32 cellular contexts compared by ENCODE assay signal in the genomic region with DNA sequence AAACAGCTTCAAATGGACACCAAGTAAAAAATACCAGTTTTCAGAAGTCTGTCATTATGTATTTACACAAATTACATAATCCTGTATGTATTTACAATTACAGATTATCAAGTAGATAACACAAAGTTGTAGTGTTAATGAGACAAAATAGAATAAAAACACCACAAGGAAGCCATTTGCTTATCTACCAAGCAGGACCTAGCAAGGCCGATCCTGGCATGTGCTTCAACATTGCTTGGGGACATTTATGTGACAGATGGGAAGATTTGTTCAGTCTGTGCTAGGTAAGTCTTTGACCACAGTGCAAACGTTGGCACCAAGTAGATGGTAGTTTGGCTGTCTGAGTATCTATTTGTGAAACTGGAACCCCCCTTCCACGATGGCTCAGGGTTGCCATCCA.
"Had no signal": no experiment of that assay in that cellular context is flagged by ENCODE, and none has a peak within 500 bp of the region (broad histone marks: within the 10 kb centered on the region; RNA-seq: fewer than 3 reads in every experiment).

No MANE protein-coding gene starts in this region.

- H3K36me3 Mint-ChIP-seq: activated CD4-positive, alpha-beta memory T cell treated with anti-CD3 and anti-CD28 coated beads for 36 hours; immature natural killer cell; natural killer cell; stimulated activated memory B cell treated with anti-CD40 and anti-IgM and Interleukin-4, amounts not matched to agents 10 μg/mL and 1 μg/mL and 100 μg/mL, for 72 hours had no signal

- H3K4me3 ChIP-seq: adrenal gland, cardiac muscle cell, esophagus muscularis mucosa, heart left ventricle, lower lobe of right lung, right atrium auricular region, smooth muscle cell, stomach, thyroid gland, upper lobe of right lung had no signal

- H3K27me3 Mint-ChIP-seq: brain; stimulated activated memory B cell treated with anti-CD40 and anti-IgM and Interleukin-4, amounts not matched to agents 10 μg/mL and 1 μg/mL and 100 μg/mL, for 72 hours had no signal

- ATAC-seq: foreskin keratinocyte; heart left ventricle; left colon; lower lobe of right lung; natural killer cell; stimulated activated memory B cell treated with anti-CD40 and anti-IgM and Interleukin-4, amounts not matched to agents 10 μg/mL and 1 μg/mL and 100 μg/mL, for 72 hours; upper lobe of right lung had no signal

- H3K4me3 Mint-ChIP-seq: activated CD4-positive, alpha-beta memory T cell treated with anti-CD3 and anti-CD28 coated beads for 36 hours; activated CD4-positive, alpha-beta T cell treated with anti-CD3 and anti-CD28 coated beads, Interleukin-2, amount 10 ng/mL, durations not matched to agents 24 days and 14 days; activated naive CD4-positive, alpha-beta T cell treated with anti-CD3 and anti-CD28 coated beads for 36 hours; activated naive CD8-positive, alpha-beta T cell treated with anti-CD3 and anti-CD28 coated beads for 36 hours; activated T-helper 1 cell treated with anti-CD3 and anti-CD28 coated beads, Interleukin-12 subunit alpha, Interleukin-12 subunit beta, Interleukin-2, Interleukin-4 antibody, amounts not matched to agents 30 ng/mL and 10 ng/mL and 1 ng/mL, durations not matched to agents 14 hours and 24 hours and 36 hours; brain; immature natural killer cell; natural killer cell; stimulated activated memory B cell treated with anti-CD40 and anti-IgM and Interleukin-4, amounts not matched to agents 10 μg/mL and 1 μg/mL and 100 μg/mL, for 72 hours had no signal

- H3K9me3 Mint-ChIP-seq: activated CD4-positive, alpha-beta memory T cell treated with anti-CD3 and anti-CD28 coated beads for 36 hours; activated naive CD4-positive, alpha-beta T cell treated with anti-CD3 and anti-CD28 coated beads for 36 hours; activated naive CD8-positive, alpha-beta T cell treated with anti-CD3 and anti-CD28 coated beads for 36 hours; activated T-helper 1 cell treated with anti-CD3 and anti-CD28 coated beads, Interleukin-12 subunit alpha, Interleukin-12 subunit beta, Interleukin-2, Interleukin-4 antibody, amounts not matched to agents 30 ng/mL and 10 ng/mL and 1 ng/mL, durations not matched to agents 14 hours and 24 hours and 36 hours; immature natural killer cell; natural killer cell; stimulated activated memory B cell treated with anti-CD40 and anti-IgM and Interleukin-4, amounts not matched to agents 10 μg/mL and 1 μg/mL and 100 μg/mL, for 72 hours had no signal

- H3K4me2 ChIP-seq: smooth muscle cell had no signal

- H3K4me1 ChIP-seq: adrenal gland, esophagus muscularis mucosa, lower lobe of right lung, right atrium auricular region, thyroid gland, upper lobe of right lung had no signal

- H3K27me3 ChIP-seq: adrenal gland, cardiac muscle cell, esophagus muscularis mucosa, foreskin keratinocyte, heart left ventricle, right atrium auricular region, stomach, thyroid gland, upper lobe of right lung had no signal

- H3K27ac ChIP-seq: adrenal gland, cardiac muscle cell, esophagus muscularis mucosa, foreskin keratinocyte, heart left ventricle, lower lobe of right lung, right atrium auricular region, stomach, thyroid gland, upper lobe of right lung had no signal

- H3K9me3 ChIP-seq: adrenal gland, esophagus muscularis mucosa, heart left ventricle, lower lobe of right lung, right atrium auricular region, stomach, thyroid gland, upper lobe of right lung had no signal

- DNase-seq: activated CD4-positive, alpha-beta memory T cell treated with anti-CD3 and anti-CD28 coated beads for 36 hours; activated CD4-positive, alpha-beta T cell treated with anti-CD3 and anti-CD28 coated beads, Interleukin-2, amount 10 ng/mL, durations not matched to agents 24 days and 14 days; activated CD4-positive, CD25-positive, alpha-beta regulatory T cell treated with anti-CD3 and anti-CD28 coated beads, Interleukin-2, amount 50 U/mL, for 72 hours; activated CD8-positive, alpha-beta memory T cell treated with anti-CD3 and anti-CD28 coated beads, Interleukin-2, amount 50 U/mL, for 4 hours; activated effector memory CD4-positive, alpha-beta T cell treated with anti-CD3 and anti-CD28 coated beads, Interleukin-2, amount 50 U/mL, for 16 hours; activated naive CD4-positive, alpha-beta T cell treated with anti-CD3 and anti-CD28 coated beads for 36 hours; activated naive CD8-positive, alpha-beta T cell treated with anti-CD3 and anti-CD28 coated beads for 36 hours; activated T-cell treated with anti-CD3 and anti-CD28 coated beads, Interleukin-2, amount 50 U/mL, for 1 hour; adrenal gland; aorta; foreskin keratinocyte; heart left ventricle; hypothalamus; immature natural killer cell; kidney; left colon; lower lobe of right lung; mesendoderm; natural killer cell; stimulated activated CD4-positive, alpha-beta T cell treated with anti-CD3 and anti-CD28 coated beads, Interleukin-1b, Interleukin-23, amount 100 ng/mL, for 48 hours; stimulated activated CD4-positive, alpha-beta T cell treated with anti-CD3 and anti-CD28 coated beads, Interleukin-4, amount 100 ng/mL, for 4 hours; stimulated activated CD8-positive, alpha-beta memory T cell treated with anti-CD3 and anti-CD28 coated beads, Interleukin-4, amount 100 ng/mL, for 48 hours; stomach; thyroid gland; upper lobe of right lung had no signal

- H3K4me1 Mint-ChIP-seq: immature natural killer cell; natural killer cell; stimulated activated memory B cell treated with anti-CD40 and anti-IgM and Interleukin-4, amounts not matched to agents 10 μg/mL and 1 μg/mL and 100 μg/mL, for 72 hours had no signal

- H3K27ac Mint-ChIP-seq: activated CD4-positive, alpha-beta memory T cell treated with anti-CD3 and anti-CD28 coated beads for 36 hours; activated CD4-positive, alpha-beta T cell treated with anti-CD3 and anti-CD28 coated beads, Interleukin-2, amount 10 ng/mL, durations not matched to agents 24 days and 14 days; activated naive CD4-positive, alpha-beta T cell treated with anti-CD3 and anti-CD28 coated beads for 36 hours; activated naive CD8-positive, alpha-beta T cell treated with anti-CD3 and anti-CD28 coated beads for 36 hours; activated T-helper 1 cell treated with anti-CD3 and anti-CD28 coated beads, Interleukin-12 subunit alpha, Interleukin-12 subunit beta, Interleukin-2, Interleukin-4 antibody, amounts not matched to agents 30 ng/mL and 10 ng/mL and 1 ng/mL, durations not matched to agents 14 hours and 24 hours and 36 hours; immature natural killer cell; natural killer cell; stimulated activated memory B cell treated with anti-CD40 and anti-IgM and Interleukin-4, amounts not matched to agents 10 μg/mL and 1 μg/mL and 100 μg/mL, for 72 hours had no signal

- H3K36me3 ChIP-seq: adrenal gland, cardiac muscle cell, esophagus muscularis mucosa, heart left ventricle, lower lobe of right lung, right atrium auricular region, stomach, thyroid gland, upper lobe of right lung had no signal
